Comparison of ENCODE assay signal across 8 cellular contexts in genomic region chr2:33598472-33599174, GRCh38. TPM values are rescaled to one million over a fixed set of nuclear protein-coding genes. Genes with fewer than 3 reads are reported as not detected.
DNase-seq lines count a peak whose midpoint lies in the region; ATAC-seq and TF ChIP-seq lines count a peak whose summit lies in the region.

No MANE protein-coding gene starts in this region.

- H3K36me3 ChIP-seq in breast epithelium (no peaks in the 10 kb centered on the region), kidney epithelial cell (ENCODE audit: control insufficient read depth, insufficient read depth, low read length) (no peaks in the 10 kb centered on the region)

- H3K27me3 ChIP-seq in HL-60 (ENCODE audit: insufficient read depth, poor library complexity, severe bottlenecking) (no peaks in the 10 kb centered on the region), breast epithelium (no peaks in the 10 kb centered on the region), kidney epithelial cell (ENCODE audit: control insufficient read depth, insufficient read depth, low read length) (no peaks in the 10 kb centered on the region)

- DNase-seq in Daoy (ENCODE audit: low read depth) (peak; percentile 58), HL-60 (ENCODE audit: low read depth in 1 of 2, low spot score in 1 of 2) (peak; percentile 15 to 55), breast epithelium (ENCODE audit: low spot score in 2 of 2) (no peak), kidney epithelial cell (ENCODE audit: low read depth) (no peak), NCI-H1694 (lab: John Stamatoyannopoulos, UW) (no peak)
- peak; percentile 36 for DNase-seq in stimulated activated CD4-positive, alpha-beta T cell treated with anti-CD3 and anti-CD28 coated beads, Interleukin-4, amount 100 ng/mL, for 1 hour

- intact Hi-C loops in breast epithelium (cut with DNase I; ENCODE audit: low total_unique reads) = no loop called here

- H3K4me1 Mint-ChIP-seq in T-helper 1 cell treated with Interleukin-12 subunit alpha and Interleukin-12 subunit beta and Interleukin-4 antibody, amounts not matched to agents 30 μg/mL and 1 μg/mL, for 36 hours (ENCODE audit: low read depth) = peaks cover 31% of the 10 kb centered on the region

- no peaks in the 10 kb centered on the region for H3K4me1 ChIP-seq in breast epithelium

- H3K27ac ChIP-seq in HL-60 (replicated peaks) (peak overlapping the region; percentile 72), breast epithelium (peak overlapping the region; percentile 78 to 85)

- H3K4me3 Mint-ChIP-seq in T-helper 1 cell treated with Interleukin-12 subunit alpha and Interleukin-12 subunit beta and Interleukin-4 antibody, amounts not matched to agents 30 μg/mL and 1 μg/mL, for 36 hours = peak overlapping the region; percentile 100

- H3K9me3 Mint-ChIP-seq in T-helper 1 cell treated with Interleukin-12 subunit alpha and Interleukin-12 subunit beta and Interleukin-4 antibody, amounts not matched to agents 30 μg/mL and 1 μg/mL, for 36 hours = no peaks in the 10 kb centered on the region

- ATAC-seq in GM21381 (IDR thresholded peaks at IDR 0.05; ENCODE audit: unreplicated experiment) = peak; percentile 52

- no peak for TF ChIP-seq CTCF in HL-60 (IDR thresholded peaks at IDR 0.05; ENCODE audit: insufficient read depth, low read length)
- no peak for TF ChIP-seq CTCF in breast epithelium (IDR thresholded peaks at IDR 0.05)
- TF ChIP-seq CTCF in kidney epithelial cell (IDR thresholded peaks at IDR 0.05; ENCODE audit: insufficient read depth, low read length, poor library complexity, severe bottlenecking) = no peak

- no peak for TF ChIP-seq POLR2A in breast epithelium (IDR thresholded peaks at IDR 0.05)

- H3K4me3 ChIP-seq in HL-60 (replicated peaks; ENCODE audit: insufficient read depth, low read length) = peak overlapping the region; percentile 98
- H3K4me3 ChIP-seq in breast epithelium = peak overlapping the region; percentile 73 to 96 (median 79)
- H3K4me3 ChIP-seq in kidney epithelial cell (ENCODE audit: low read depth, low read length) = peak overlapping the region; percentile 96

- H3K9me3 ChIP-seq in breast epithelium = no peaks in the 10 kb centered on the region

- peaks cover 10% of the 10 kb centered on the region for H3K36me3 Mint-ChIP-seq in T-helper 1 cell treated with Interleukin-12 subunit alpha and Interleukin-12 subunit beta and Interleukin-4 antibody, amounts not matched to agents 30 μg/mL and 1 μg/mL, for 36 hours (ENCODE audit: low read depth)

- H3K27me3 Mint-ChIP-seq in T-helper 1 cell treated with Interleukin-12 subunit alpha and Interleukin-12 subunit beta and Interleukin-4 antibody, amounts not matched to agents 30 μg/mL and 1 μg/mL, for 36 hours (ENCODE audit: low read depth) = no peaks in the 10 kb centered on the region

- peak overlapping the region; percentile 92 for H3K27ac Mint-ChIP-seq in T-helper 1 cell treated with Interleukin-12 subunit alpha and Interleukin-12 subunit beta and Interleukin-4 antibody, amounts not matched to agents 30 μg/mL and 1 μg/mL, for 36 hours

RNA-seq across cellular contexts. Expression of gene FAM98A, which starts 0.5 kb away (rescaled TPM):
- total RNA-seq in Daoy (2014; rRNA removed; shearing (Covaris generic)) = 36.6 and 111 TPM in 2 replicates
- total RNA-seq in breast epithelium = 100 to 1,000 TPM in 1 of 3 donors, 10 to 100 TPM in 2; 21.7 to 117 (median 31.8) TPM
- 14.0 and 25.6 TPM in 2 replicates for total RNA-seq in kidney epithelial cell

Comparison
In these comparisons a context has a peak if more than half of its experiments do, and no peak if none do; other contexts are left out.
1. DNase-seq: peak in Daoy (single experiment), HL-60 (2 of 2) and stimulated activated CD4-positive, alpha-beta T cell treated with anti-CD3 and anti-CD28 coated beads, Interleukin-4, amount 100 ng/mL, for 1 hour (single experiment); none in breast epithelium (0 of 2), kidney epithelial cell (single experiment) and NCI-H1694 (single experiment).
2. Peak in every context shown above with its lines, with median percentiles within 50 percentile points of each other: H3K4me3 ChIP-seq.